Comparison of ENCODE assay signal across 8 cellular contexts in genomic region chr9:87337335-87338074, GRCh38.
A peak's percentile ranks its signal among the peaks of the same experiment; 100 is the strongest.
DNase-seq lines count a peak whose midpoint lies in the region; ATAC-seq and TF ChIP-seq lines count a peak whose summit lies in the region.

No MANE protein-coding gene starts in this region.

- H3K27ac Mint-ChIP-seq in stimulated activated naive CD8-positive, alpha-beta T cell treated with anti-CD3 and anti-CD28 coated beads, Interleukin-15, Interleukin-2, amounts not matched to agents 100 ng/mL and 50 ng/mL, for 24 hours: no peak overlapping the region
- H3K27ac Mint-ChIP-seq in chondrocyte (ENCODE audit: unreplicated experiment): peak overlapping the region; percentile 74
- H3K27ac Mint-ChIP-seq in activated CD8-positive, alpha-beta memory T cell treated with anti-CD3 and anti-CD28 coated beads, Interleukin-2, amount 10 ng/mL, durations not matched to agents 7 days and 5 days: no peak overlapping the region

- no peaks in the 10 kb centered on the region for H3K27me3 ChIP-seq in lung (ENCODE audit: control insufficient read depth, insufficient read depth)

- no peaks in the 10 kb centered on the region for H3K9me3 ChIP-seq in lung (ENCODE audit: control insufficient read depth in 2 of 2, insufficient read depth in 1 of 2, low read length in 1 of 2)

- peak overlapping the region; percentile 52 for H3K4me3 Mint-ChIP-seq in stimulated activated naive CD8-positive, alpha-beta T cell treated with anti-CD3 and anti-CD28 coated beads, Interleukin-15, Interleukin-2, amounts not matched to agents 100 ng/mL and 50 ng/mL, for 24 hours
- peak overlapping the region; percentile 75 for H3K4me3 Mint-ChIP-seq in chondrocyte (ENCODE audit: unreplicated experiment)
- H3K4me3 Mint-ChIP-seq in activated CD8-positive, alpha-beta memory T cell treated with anti-CD3 and anti-CD28 coated beads, Interleukin-2, amount 10 ng/mL, durations not matched to agents 7 days and 5 days: no peak overlapping the region

- WGBS in lung, 2 donors: 9 to 10% methylated on average over 13 of the region's 13 CpGs

- DNase-seq in stimulated activated naive CD8-positive, alpha-beta T cell treated with anti-CD3 and anti-CD28 coated beads, Interleukin-15, Interleukin-2, amounts not matched to agents 100 U/mL and 50 U/mL, for 24 hours: no peak
- DNase-seq in chondrocyte (ENCODE audit: low spot score) (no peak), lung (ENCODE audit: low spot score) (no peak), GM10266 (ENCODE audit: extremely low spot score) (no peak), C1 segment of cervical spinal cord (lab: John Stamatoyannopoulos, UW) (no peak), AML-193 (lab: John Stamatoyannopoulos, UW) (no peak)
- no peak for DNase-seq in activated CD8-positive, alpha-beta memory T cell treated with anti-CD3 and anti-CD28 coated beads, Interleukin-2, amount 10 ng/mL, durations not matched to agents 7 days and 5 days

- TF ChIP-seq CTCF in chondrocyte (IDR thresholded peaks at IDR 0.05): no peak
- TF ChIP-seq CTCF in lung (IDR thresholded peaks at IDR 0.05; ENCODE audit: control extremely low read depth, extremely low read depth): no peak
- no peak for TF ChIP-seq CTCF in GM10266 (IDR thresholded peaks at IDR 0.05; ENCODE audit: control insufficient read depth, insufficient read depth, low read depth, missing control alignments)

- ATAC-seq in stimulated activated naive CD8-positive, alpha-beta T cell treated with anti-CD3 and anti-CD28 coated beads, Interleukin-15, Interleukin-2, amounts not matched to agents 100 U/mL and 50 U/mL, for 24 hours: no peak
- ATAC-seq in lung (ENCODE audit: insufficient read depth, low FRiP score): peak; percentile 31
- ATAC-seq in activated CD8-positive, alpha-beta memory T cell treated with anti-CD3 and anti-CD28 coated beads, Interleukin-2, amount 10 ng/mL, durations not matched to agents 7 days and 5 days: no peak

- no peaks in the 10 kb centered on the region for H3K9me3 Mint-ChIP-seq in stimulated activated naive CD8-positive, alpha-beta T cell treated with anti-CD3 and anti-CD28 coated beads, Interleukin-15, Interleukin-2, amounts not matched to agents 100 ng/mL and 50 ng/mL, for 24 hours
- no peaks in the 10 kb centered on the region for H3K9me3 Mint-ChIP-seq in chondrocyte (ENCODE audit: low read depth)
- no peaks in the 10 kb centered on the region for H3K9me3 Mint-ChIP-seq in activated CD8-positive, alpha-beta memory T cell treated with anti-CD3 and anti-CD28 coated beads, Interleukin-2, amount 10 ng/mL, durations not matched to agents 7 days and 5 days (ENCODE audit: low read depth)

- no peaks in the 10 kb centered on the region for H3K36me3 ChIP-seq in lung (ENCODE audit: control insufficient read depth in 2 of 2, insufficient read depth in 2 of 2, low read length in 2 of 2)

- no peaks in the 10 kb centered on the region for H3K36me3 Mint-ChIP-seq in stimulated activated naive CD8-positive, alpha-beta T cell treated with anti-CD3 and anti-CD28 coated beads, Interleukin-15, Interleukin-2, amounts not matched to agents 100 ng/mL and 50 ng/mL, for 24 hours (ENCODE audit: low read depth)
- no peaks in the 10 kb centered on the region for H3K36me3 Mint-ChIP-seq in chondrocyte (ENCODE audit: low read depth)
- no peaks in the 10 kb centered on the region for H3K36me3 Mint-ChIP-seq in activated CD8-positive, alpha-beta memory T cell treated with anti-CD3 and anti-CD28 coated beads, Interleukin-2, amount 10 ng/mL, durations not matched to agents 7 days and 5 days

- H3K4me1 Mint-ChIP-seq in stimulated activated naive CD8-positive, alpha-beta T cell treated with anti-CD3 and anti-CD28 coated beads, Interleukin-15, Interleukin-2, amounts not matched to agents 100 ng/mL and 50 ng/mL, for 24 hours (ENCODE audit: low read depth): peaks cover 7% of the 10 kb centered on the region
- peaks cover 45% of the 10 kb centered on the region for H3K4me1 Mint-ChIP-seq in chondrocyte (ENCODE audit: low read depth)
- peaks cover 4% of the 10 kb centered on the region for H3K4me1 Mint-ChIP-seq in activated CD8-positive, alpha-beta memory T cell treated with anti-CD3 and anti-CD28 coated beads, Interleukin-2, amount 10 ng/mL, durations not matched to agents 7 days and 5 days

- H3K4me3 ChIP-seq in lung: no peak overlapping the region

- no peaks in the 10 kb centered on the region for H3K4me1 ChIP-seq in lung (ENCODE audit: control insufficient read depth in 2 of 2, insufficient read depth in 2 of 2, low read length in 2 of 2)

- H3K27me3 Mint-ChIP-seq in stimulated activated naive CD8-positive, alpha-beta T cell treated with anti-CD3 and anti-CD28 coated beads, Interleukin-15, Interleukin-2, amounts not matched to agents 100 ng/mL and 50 ng/mL, for 24 hours: peaks cover 46% of the 10 kb centered on the region
- no peaks in the 10 kb centered on the region for H3K27me3 Mint-ChIP-seq in chondrocyte (ENCODE audit: low read depth)
- peaks cover 23% of the 10 kb centered on the region for H3K27me3 Mint-ChIP-seq in activated CD8-positive, alpha-beta memory T cell treated with anti-CD3 and anti-CD28 coated beads, Interleukin-2, amount 10 ng/mL, durations not matched to agents 7 days and 5 days

- no peak overlapping the region for H3K27ac ChIP-seq in lung (ENCODE audit: low read depth in 1 of 2, low read length in 1 of 2)

- CTCF ChIA-PET in activated CD8-positive, alpha-beta memory T cell treated with anti-CD3 and anti-CD28 coated beads, Interleukin-2, amount 10 ng/mL, durations not matched to agents 7 days and 5 days (lab: Charles Lee): interaction anchor here (0.6 to 1.2 kb wide), 4 partner anchors 9 to 359 kb away, joined by 3 to 4 read pairs (median 4); no protein-coding TSS in a partner anchor
